ENCODE assay signal across 14 cellular contexts in genomic region chr1:176801553-176802020, GRCh38.
DNase-seq lines count a peak whose midpoint lies in the region; ATAC-seq and TF ChIP-seq lines count a peak whose summit lies in the region.
"Had no signal": no experiment of that assay in that cellular context is flagged by ENCODE, and none has a peak within 500 bp of the region (broad histone marks: within the 10 kb centered on the region; RNA-seq: fewer than 3 reads in every experiment).

No MANE protein-coding gene starts in this region.

- H3K4me1 ChIP-seq in HUES6 (ENCODE audit: control insufficient read depth, insufficient read depth, low read length) (peaks cover 17% of the 10 kb centered on the region), colonic mucosa (no peaks in the 10 kb centered on the region), mesenchymal stem cell (ENCODE audit: control insufficient read depth, insufficient read depth, low read depth, low read length) (no peaks in the 10 kb centered on the region), suprapubic skin (peaks cover 11% of the 10 kb centered on the region)

- H3K4me3 ChIP-seq in HUES6 (ENCODE audit: low read depth, low read length) (no peak overlapping the region; the same call in 1 of the 2 replicates), colonic mucosa (no peak overlapping the region), mesenchymal stem cell (ENCODE audit: insufficient read depth in 1 of 2, low read depth in 1 of 2, low read length in 2 of 2) (peak overlapping the region in 1 of 2 experiments; percentile 50), suprapubic skin (no peak overlapping the region)

- H3K27ac ChIP-seq in HUES6 (ENCODE audit: low read depth, low read length) (no peak overlapping the region), colonic mucosa (no peak overlapping the region), mesenchymal stem cell (ENCODE audit: low read length, poor library complexity, severe bottlenecking) (no peak overlapping the region), suprapubic skin (peak overlapping the region; percentile 68)

- TF ChIP-seq CTCF in colonic mucosa (IDR thresholded peaks at IDR 0.05) (no peak), suprapubic skin (IDR thresholded peaks at IDR 0.05) (no peak)

- no peak for ATAC-seq in GM19452 (IDR thresholded peaks at IDR 0.05; ENCODE audit: unreplicated experiment)
- ATAC-seq: activated CD8-positive, alpha-beta memory T cell treated with anti-CD3 and anti-CD28 coated beads, Interleukin-2, amount 10 ng/mL, durations not matched to agents 7 days and 5 days; left lobe of liver had no signal

- H3K79me1 ChIP-seq in mesenchymal stem cell (replicated peaks; ENCODE audit: low read length, poor library complexity, severe bottlenecking): no peaks in the 10 kb centered on the region

- H2AK5ac ChIP-seq in mesenchymal stem cell (ENCODE audit: low read length, severe bottlenecking): no peak overlapping the region

- H2BK15ac ChIP-seq in mesenchymal stem cell (ENCODE audit: low read depth, poor library complexity, severe bottlenecking): no peak overlapping the region

- H2BK120ac ChIP-seq in mesenchymal stem cell (ENCODE audit: low read depth, low read length): no peak overlapping the region

- no peak overlapping the region for H2AFZ ChIP-seq in mesenchymal stem cell (ENCODE audit: low read depth, low read length)

- no peak overlapping the region for H2BK5ac ChIP-seq in mesenchymal stem cell (ENCODE audit: low read depth, low read length, poor library complexity, severe bottlenecking)

- TF ChIP-seq POLR2A in suprapubic skin (IDR thresholded peaks at IDR 0.05): no peak
- TF ChIP-seq POLR2A in erythroblast (IDR thresholded peaks at IDR 0.05; ENCODE audit: low read length): no peak

- H4K91ac ChIP-seq in mesenchymal stem cell (ENCODE audit: low read length): no peak overlapping the region

- H3K9ac ChIP-seq in HUES6 (ENCODE audit: low read length) (peak overlapping the region; percentile 40), colonic mucosa (ENCODE audit: low read depth in 2 of 2, low read length in 2 of 2) (no peak overlapping the region), mesenchymal stem cell (ENCODE audit: low read length) (peak overlapping the region; percentile 48)

- no peak overlapping the region for H2BK12ac ChIP-seq in mesenchymal stem cell (ENCODE audit: low read length in 2 of 2)

- H3K9me3 ChIP-seq in HUES6 (ENCODE audit: control insufficient read depth, insufficient read depth, low read depth, low read length) (no peaks in the 10 kb centered on the region), colonic mucosa (no peaks in the 10 kb centered on the region), mesenchymal stem cell (ENCODE audit: control insufficient read depth, low read length) (no peaks in the 10 kb centered on the region), suprapubic skin (no peaks in the 10 kb centered on the region)

- TF ChIP-seq EP300 in suprapubic skin (IDR thresholded peaks at IDR 0.05): no peak

- H3K18ac ChIP-seq in mesenchymal stem cell (ENCODE audit: low read depth in 1 of 2, low read length in 2 of 2): peak overlapping the region in 1 of 2 experiments; percentile 21

- intact Hi-C loops in colonic mucosa (cut with DNase I): no loop called here

- H3K23ac ChIP-seq in mesenchymal stem cell (ENCODE audit: low read length in 2 of 2): no peak overlapping the region

- H4K8ac ChIP-seq in mesenchymal stem cell (ENCODE audit: low read length): peak overlapping the region; percentile 40

- H3K4me2 ChIP-seq in mesenchymal stem cell (ENCODE audit: low read length, poor library complexity, severe bottlenecking): no peak overlapping the region

- H3K36me3 ChIP-seq in HUES6 (ENCODE audit: control insufficient read depth, insufficient read depth, low read length): no peaks in the 10 kb centered on the region
- no peaks in the 10 kb centered on the region for H3K36me3 ChIP-seq in colonic mucosa
- H3K36me3 ChIP-seq in mesenchymal stem cell (ENCODE audit: control insufficient read depth in 1 of 2, insufficient read depth in 2 of 2, low read depth in 1 of 2, low read length in 2 of 2): no peaks in the 10 kb centered on the region
- no peaks in the 10 kb centered on the region for H3K36me3 ChIP-seq in suprapubic skin

- H3K27me3 ChIP-seq in HUES6 (ENCODE audit: control insufficient read depth, insufficient read depth, low read length) (no peaks in the 10 kb centered on the region), colonic mucosa (no peaks in the 10 kb centered on the region), mesenchymal stem cell (ENCODE audit: control insufficient read depth in 1 of 2, insufficient read depth in 1 of 2, low read length in 2 of 2) (no peaks in the 10 kb centered on the region), suprapubic skin (no peaks in the 10 kb centered on the region)

- WGBS in mesenchymal stem cell: 19% methylated on average over 5 of the region's 5 CpGs
- WGBS in suprapubic skin: 25% methylated on average over 5 of the region's 5 CpGs

- DNase-seq in colonic mucosa: peak; percentile 22
- DNase-seq in mesenchymal stem cell: peak; percentile 19
- peak in 1 of 2 donors; percentile 72 for DNase-seq in suprapubic skin (ENCODE audit: low spot score in 2 of 2)
- DNase-seq in erythroblast (lab: John Stamatoyannopoulos, UW): no peak
- no peak for DNase-seq in NCI-H2029 treated with DMSO at 0.1 percent for 48 hours (lab: John Stamatoyannopoulos, UW)
- DNase-seq in GDM1 (lab: John Stamatoyannopoulos, UW): no peak
- DNase-seq: activated CD8-positive, alpha-beta memory T cell treated with anti-CD3 and anti-CD28 coated beads, Interleukin-2, amount 10 ng/mL, durations not matched to agents 7 days and 5 days; activated naive CD8-positive, alpha-beta T cell treated with anti-CD3 and anti-CD28 coated beads, Interleukin-2, amount 10 ng/mL, durations not matched to agents 7 days and 5 days; cortex of kidney; foreskin melanocyte; RPMI8226 had no signal

- H3K4ac ChIP-seq in mesenchymal stem cell (ENCODE audit: low read depth in 1 of 2, low read length in 2 of 2): no peak overlapping the region

- H3K14ac ChIP-seq in mesenchymal stem cell (ENCODE audit: low read length in 2 of 2): no peak overlapping the region

Comparison
In these comparisons a context has a peak if more than half of its experiments do, and no peak if none do; other contexts are left out.
1. H3K9ac ChIP-seq: peak in HUES6 (single experiment) and mesenchymal stem cell (single experiment); none in colonic mucosa (0 of 2).
2. DNase-seq: peak in colonic mucosa (single experiment) and mesenchymal stem cell (single experiment); none in erythroblast (0 of 2), NCI-H2029 treated with DMSO at 0.1 percent for 48 hours (single experiment) and GDM1 (single experiment).